ENCODE assay signal across 8 cellular contexts in genomic region chr1:175152006-175152652, GRCh38. TPM values are rescaled to one million over a fixed set of nuclear protein-coding genes. Genes with fewer than 3 reads are reported as not detected.
DNase-seq lines count a peak whose midpoint lies in the region; ATAC-seq and TF ChIP-seq lines count a peak whose summit lies in the region.

No MANE protein-coding gene starts in this region.

- H3K27me3 ChIP-seq in BE2C (peaks cover 32% of the 10 kb centered on the region), left lung (peaks cover 0 to 35% of the 10 kb centered on the region in 2 donors)

- peak; percentile 46 for ATAC-seq in central memory CD8-positive, alpha-beta T cell (replicated peaks; ENCODE audit: extremely low read depth, poor library complexity, severe bottlenecking)
- ATAC-seq in left lung (peak; percentile 81), HG02938 (IDR thresholded peaks at IDR 0.05; ENCODE audit: unreplicated experiment) (no peak)

- H3K27ac ChIP-seq in left lung, result no peak overlapping the region

- H3K4me3 Mint-ChIP-seq in central memory CD8-positive, alpha-beta T cell, result no peak overlapping the region

- H3K4me1 ChIP-seq in BE2C, result no peaks in the 10 kb centered on the region
- peaks cover 0 to 14% of the 10 kb centered on the region in 2 donors for H3K4me1 ChIP-seq in left lung

- peaks cover 43% of the 10 kb centered on the region for H3K27me3 Mint-ChIP-seq in central memory CD8-positive, alpha-beta T cell

- TF ChIP-seq CTCF in BE2C (IDR thresholded peaks at IDR 0.05; ENCODE audit: low read depth, low read length), result peak; percentile 91
- peak; percentile 68 for TF ChIP-seq CTCF in GM20000 (IDR thresholded peaks at IDR 0.05; ENCODE audit: extremely low read depth, missing control alignments)
- peak; percentile 88 to 91 for TF ChIP-seq CTCF in left lung (IDR thresholded peaks at IDR 0.05)

- peaks cover 22% of the 10 kb centered on the region for H3K4me1 Mint-ChIP-seq in central memory CD8-positive, alpha-beta T cell

- H3K9me3 Mint-ChIP-seq in central memory CD8-positive, alpha-beta T cell, result no peaks in the 10 kb centered on the region

- intact Hi-C loops in left lung (cut with DNase I), result loop anchor here (5.0 to 10.0 kb wide), 2 partner anchors 173 to 330 kb away; no protein-coding TSS in a partner anchor

- no peaks in the 10 kb centered on the region for H3K36me3 Mint-ChIP-seq in central memory CD8-positive, alpha-beta T cell (ENCODE audit: insufficient read depth)

- H3K27ac Mint-ChIP-seq in central memory CD8-positive, alpha-beta T cell (ENCODE audit: low read depth), result no peak overlapping the region

- H3K4me3 ChIP-seq in BE2C (ENCODE audit: low read depth, low read length) (no peak overlapping the region), left lung (no peak overlapping the region)

- DNase-seq in BE2C (peak; percentile 64), GM20000 (ENCODE audit: low spot score) (peak; percentile 69), NCI-H2107 (lab: John Stamatoyannopoulos, UW) (peak; percentile 41), left lung (peak in 1 of 2 donors; percentile 49)
- peak; percentile 73 for DNase-seq in activated CD4-positive, CD25-positive, alpha-beta regulatory T cell treated with anti-CD3 and anti-CD28 coated beads, Interleukin-2, amount 50 U/mL, for 72 hours
- DNase-seq in central memory CD8-positive, alpha-beta T cell (ENCODE audit: low spot score in 2 of 2), result peak; percentile 47 to 67
- DNase-seq in stimulated activated CD4-positive, alpha-beta T cell treated with anti-CD3 and anti-CD28 coated beads, TNF-alpha, amount 100 ng/mL, for 48 hours (ENCODE audit: low read depth in 3 of 3), result peak; percentile 39 to 66 (median 46)

- no peaks in the 10 kb centered on the region for H3K9me3 ChIP-seq in BE2C
- no peaks in the 10 kb centered on the region for H3K9me3 ChIP-seq in left lung

- H3K36me3 ChIP-seq in BE2C, result no peaks in the 10 kb centered on the region
- H3K36me3 ChIP-seq in left lung, result no peaks in the 10 kb centered on the region

RNA-seq across cellular contexts. Expression of gene KIAA0040, which starts 40.4 kb away (rescaled TPM):
- not detected for polyA plus RNA-seq in BE2C (2012; ENCODE audit: insufficient read depth, insufficient read length, low read depth)
- total RNA-seq in left lung, result 10 to 100 TPM; 24.4 to 42.9 TPM
